1 cellular context compared by ENCODE assay signal in genomic region chr16:56013962-56014552, GRCh38.
TF ChIP-seq lines count a peak whose summit lies in the region.

No MANE protein-coding gene starts in this region.

TF ChIP-seq in GM23338, 12 proteins besides CTCF, POLR2A, EP300 and RAD21 (continued from another document):
- peak; percentile 98 for TF ChIP-seq REST (IDR thresholded peaks at IDR 0.05; ENCODE audit: unreplicated experiment)
